In the genomic region with DNA sequence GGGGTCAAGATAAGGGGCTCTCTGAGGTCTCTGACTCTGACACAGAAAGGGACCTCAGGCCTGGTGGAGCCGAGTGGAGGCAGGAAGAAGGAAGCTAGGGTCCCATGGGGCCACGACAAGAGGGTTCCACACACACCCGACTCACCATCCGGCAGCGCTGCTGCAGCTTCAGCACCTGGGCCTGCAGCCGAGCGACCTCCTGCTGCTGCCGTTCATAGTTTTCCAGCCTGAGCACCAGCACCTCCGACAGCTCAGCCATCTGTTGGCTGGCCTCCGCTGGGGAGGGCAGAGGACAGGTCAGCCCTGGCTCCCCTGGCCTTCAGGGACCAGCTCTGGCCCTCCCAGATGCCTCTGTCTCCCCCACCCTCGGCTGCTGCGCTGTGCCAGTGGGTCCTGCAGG, we compare ENCODE assay signal across 1 cellular context.
TF ChIP-seq lines count a peak whose summit lies in the region.

No MANE protein-coding gene starts in this region.

TF ChIP-seq in K562, 482 proteins besides CTCF, POLR2A, EP300 and RAD21:
- TF ChIP-seq AFF1 (IDR thresholded peaks at IDR 0.05; ENCODE audit: low read depth in 1 of 2, partially characterized antibody in 2 of 2) (no peak), HNRNPK (IDR thresholded peaks at IDR 0.05; ENCODE audit: low read depth, low read length, poor library complexity, severe bottlenecking) (no peak), CBX5 (IDR thresholded peaks at IDR 0.05; ENCODE audit: borderline replicate concordance, low read depth) (no peak), POU5F1 (IDR thresholded peaks at IDR 0.05; ENCODE audit: borderline replicate concordance, low read depth, low read length, partially characterized antibody) (no peak), ZNF124 (CRISPR knock-in tag; IDR thresholded peaks at IDR 0.05) (no peak), ZNF133 (CRISPR knock-in tag; IDR thresholded peaks at IDR 0.05) (no peak), ZNF165 (CRISPR knock-in tag; IDR thresholded peaks at IDR 0.05; ENCODE audit: borderline replicate concordance) (no peak), RBBP5 (IDR thresholded peaks at IDR 0.05; ENCODE audit: borderline replicate concordance, insufficient read depth, low read length, poor library complexity, severe bottlenecking) (no peak), RBM34 (IDR thresholded peaks at IDR 0.05; ENCODE audit: borderline replicate concordance, insufficient read depth, low read length) (no peak), ZNF224 (CRISPR knock-in tag; IDR thresholded peaks at IDR 0.05) (no peak), NFE2L1 (tag; IDR thresholded peaks at IDR 0.05; ENCODE audit: borderline replicate concordance, low read depth) (no peak)
- TF ChIP-seq, protein P1, sequence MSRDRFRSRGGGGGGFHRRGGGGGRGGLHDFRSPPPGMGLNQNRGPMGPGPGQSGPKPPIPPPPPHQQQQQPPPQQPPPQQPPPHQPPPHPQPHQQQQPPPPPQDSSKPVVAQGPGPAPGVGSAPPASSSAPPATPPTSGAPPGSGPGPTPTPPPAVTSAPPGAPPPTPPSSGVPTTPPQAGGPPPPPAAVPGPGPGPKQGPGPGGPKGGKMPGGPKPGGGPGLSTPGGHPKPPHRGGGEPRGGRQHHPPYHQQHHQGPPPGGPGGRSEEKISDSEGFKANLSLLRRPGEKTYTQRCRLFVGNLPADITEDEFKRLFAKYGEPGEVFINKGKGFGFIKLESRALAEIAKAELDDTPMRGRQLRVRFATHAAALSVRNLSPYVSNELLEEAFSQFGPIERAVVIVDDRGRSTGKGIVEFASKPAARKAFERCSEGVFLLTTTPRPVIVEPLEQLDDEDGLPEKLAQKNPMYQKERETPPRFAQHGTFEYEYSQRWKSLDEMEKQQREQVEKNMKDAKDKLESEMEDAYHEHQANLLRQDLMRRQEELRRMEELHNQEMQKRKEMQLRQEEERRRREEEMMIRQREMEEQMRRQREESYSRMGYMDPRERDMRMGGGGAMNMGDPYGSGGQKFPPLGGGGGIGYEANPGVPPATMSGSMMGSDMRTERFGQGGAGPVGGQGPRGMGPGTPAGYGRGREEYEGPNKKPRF (IDR thresholded peaks at IDR 0.05; ENCODE audit: low read depth, low read length), result no peak
- TF ChIP-seq, protein P2, sequence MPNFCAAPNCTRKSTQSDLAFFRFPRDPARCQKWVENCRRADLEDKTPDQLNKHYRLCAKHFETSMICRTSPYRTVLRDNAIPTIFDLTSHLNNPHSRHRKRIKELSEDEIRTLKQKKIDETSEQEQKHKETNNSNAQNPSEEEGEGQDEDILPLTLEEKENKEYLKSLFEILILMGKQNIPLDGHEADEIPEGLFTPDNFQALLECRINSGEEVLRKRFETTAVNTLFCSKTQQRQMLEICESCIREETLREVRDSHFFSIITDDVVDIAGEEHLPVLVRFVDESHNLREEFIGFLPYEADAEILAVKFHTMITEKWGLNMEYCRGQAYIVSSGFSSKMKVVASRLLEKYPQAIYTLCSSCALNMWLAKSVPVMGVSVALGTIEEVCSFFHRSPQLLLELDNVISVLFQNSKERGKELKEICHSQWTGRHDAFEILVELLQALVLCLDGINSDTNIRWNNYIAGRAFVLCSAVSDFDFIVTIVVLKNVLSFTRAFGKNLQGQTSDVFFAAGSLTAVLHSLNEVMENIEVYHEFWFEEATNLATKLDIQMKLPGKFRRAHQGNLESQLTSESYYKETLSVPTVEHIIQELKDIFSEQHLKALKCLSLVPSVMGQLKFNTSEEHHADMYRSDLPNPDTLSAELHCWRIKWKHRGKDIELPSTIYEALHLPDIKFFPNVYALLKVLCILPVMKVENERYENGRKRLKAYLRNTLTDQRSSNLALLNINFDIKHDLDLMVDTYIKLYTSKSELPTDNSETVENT (CRISPR knock-in tag; IDR thresholded peaks at IDR 0.05), result no peak
- TF ChIP-seq, protein P3, sequence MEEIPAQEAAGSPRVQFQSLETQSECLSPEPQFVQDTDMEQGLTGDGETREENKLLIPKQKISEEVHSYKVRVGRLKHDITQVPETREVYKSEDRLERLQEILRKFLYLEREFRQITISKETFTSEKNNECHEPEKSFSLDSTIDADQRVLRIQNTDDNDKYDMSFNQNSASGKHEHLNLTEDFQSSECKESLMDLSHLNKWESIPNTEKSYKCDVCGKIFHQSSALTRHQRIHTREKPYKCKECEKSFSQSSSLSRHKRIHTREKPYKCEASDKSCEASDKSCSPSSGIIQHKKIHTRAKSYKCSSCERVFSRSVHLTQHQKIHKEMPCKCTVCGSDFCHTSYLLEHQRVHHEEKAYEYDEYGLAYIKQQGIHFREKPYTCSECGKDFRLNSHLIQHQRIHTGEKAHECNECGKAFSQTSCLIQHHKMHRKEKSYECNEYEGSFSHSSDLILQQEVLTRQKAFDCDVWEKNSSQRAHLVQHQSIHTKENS (CRISPR knock-in tag; IDR thresholded peaks at IDR 0.05), result no peak
- TF ChIP-seq, protein P4, sequence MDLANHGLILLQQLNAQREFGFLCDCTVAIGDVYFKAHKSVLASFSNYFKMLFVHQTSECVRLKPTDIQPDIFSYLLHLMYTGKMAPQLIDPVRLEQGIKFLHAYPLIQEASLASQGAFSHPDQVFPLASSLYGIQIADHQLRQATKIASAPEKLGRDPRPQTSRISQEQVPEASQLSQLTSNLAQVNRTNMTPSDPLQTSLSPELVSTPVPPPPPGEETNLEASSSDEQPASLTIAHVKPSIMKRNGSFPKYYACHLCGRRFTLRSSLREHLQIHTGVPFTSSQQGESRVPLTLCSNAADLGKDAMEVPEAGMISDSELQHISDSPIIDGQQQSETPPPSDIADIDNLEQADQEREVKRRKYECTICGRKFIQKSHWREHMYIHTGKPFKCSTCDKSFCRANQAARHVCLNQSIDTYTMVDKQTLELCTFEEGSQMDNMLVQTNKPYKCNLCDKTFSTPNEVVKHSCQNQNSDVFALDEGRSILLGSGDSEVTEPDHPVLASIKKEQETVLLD (IDR thresholded peaks at IDR 0.05), result no peak
